Comparison of ENCODE assay signal across 9 cellular contexts in genomic region chr2:199228887-199229819, GRCh38.
DNase-seq lines count a peak whose midpoint lies in the region; ATAC-seq and TF ChIP-seq lines count a peak whose summit lies in the region.
"Had no signal": no experiment of that assay in that cellular context is flagged by ENCODE, and none has a peak within 500 bp of the region (broad histone marks: within the 10 kb centered on the region; RNA-seq: fewer than 3 reads in every experiment).

No MANE protein-coding gene starts in this region.

- H3K27me3 ChIP-seq in HL-60 (ENCODE audit: insufficient read depth, poor library complexity, severe bottlenecking) (no peaks in the 10 kb centered on the region), WERI-Rb-1 (ENCODE audit: insufficient read depth, low read depth, severe bottlenecking) (no peaks in the 10 kb centered on the region)

- no peaks in the 10 kb centered on the region for H3K9me3 ChIP-seq in WERI-Rb-1 (ENCODE audit: severe bottlenecking)

- H3K4me1 Mint-ChIP-seq in activated CD4-positive, alpha-beta memory T cell treated with anti-CD3 and anti-CD28 coated beads, Interleukin-2, amount 10 ng/mL, durations not matched to agents 7 days and 5 days: peaks cover 4% of the 10 kb centered on the region

- H3K4me3 ChIP-seq in HL-60 (replicated peaks; ENCODE audit: insufficient read depth, low read length): no peak overlapping the region
- no peak overlapping the region for H3K4me3 ChIP-seq in WERI-Rb-1 (ENCODE audit: low read depth, low read length)
- H3K4me3 ChIP-seq: lung had no signal

- CTCF ChIA-PET in activated CD4-positive, alpha-beta memory T cell treated with anti-CD3 and anti-CD28 coated beads, Interleukin-2, amount 10 ng/mL, durations not matched to agents 7 days and 5 days (lab: Charles Lee): no interaction called here

- no peak for TF ChIP-seq CTCF in HL-60 (IDR thresholded peaks at IDR 0.05; ENCODE audit: insufficient read depth, low read length)
- no peak for TF ChIP-seq CTCF in WERI-Rb-1 (IDR thresholded peaks at IDR 0.05; ENCODE audit: low read depth, low read length)

- POLR2A ChIA-PET in activated CD4-positive, alpha-beta memory T cell treated with anti-CD3 and anti-CD28 coated beads, Interleukin-2, amount 10 ng/mL, durations not matched to agents 7 days and 5 days (lab: Charles Lee): no interaction called here

- H3K36me3 Mint-ChIP-seq in activated CD4-positive, alpha-beta memory T cell treated with anti-CD3 and anti-CD28 coated beads, Interleukin-2, amount 10 ng/mL, durations not matched to agents 7 days and 5 days (ENCODE audit: low read depth): no peaks in the 10 kb centered on the region

- H3K27ac ChIP-seq in HL-60 (replicated peaks) (peak overlapping the region; percentile 65), WERI-Rb-1 (no peak overlapping the region)

- ATAC-seq in GM21381 (IDR thresholded peaks at IDR 0.05; ENCODE audit: unreplicated experiment): peak; percentile 83

- no peak overlapping the region for H3K27ac Mint-ChIP-seq in activated CD4-positive, alpha-beta memory T cell treated with anti-CD3 and anti-CD28 coated beads, Interleukin-2, amount 10 ng/mL, durations not matched to agents 7 days and 5 days

- no peaks in the 10 kb centered on the region for H3K36me3 ChIP-seq in WERI-Rb-1

- no peak overlapping the region for H3K4me3 Mint-ChIP-seq in activated CD4-positive, alpha-beta memory T cell treated with anti-CD3 and anti-CD28 coated beads, Interleukin-2, amount 10 ng/mL, durations not matched to agents 7 days and 5 days

- DNase-seq in EL (peak; percentile 98), HL-60 (ENCODE audit: low read depth in 1 of 2, low spot score in 1 of 2) (peak; percentile 95), WERI-Rb-1 (no peak), NCI-H748 treated with DMSO at 0.1 percent for 48 hours (lab: John Stamatoyannopoulos, UW) (no peak), amygdala (lab: John Stamatoyannopoulos, UW) (no peak)
- DNase-seq in activated CD4-positive, alpha-beta memory T cell treated with anti-CD3 and anti-CD28 coated beads, Interleukin-2, amount 10 ng/mL, durations not matched to agents 7 days and 5 days: peak; percentile 45
- DNase-seq in stimulated activated CD4-positive, alpha-beta T cell treated with anti-CD3 and anti-CD28 coated beads, TNF-alpha, amount 100 ng/mL, for 48 hours (ENCODE audit: low read depth in 3 of 3): peak in 2 of 3 donors; percentile 4

- H3K9me3 Mint-ChIP-seq in activated CD4-positive, alpha-beta memory T cell treated with anti-CD3 and anti-CD28 coated beads, Interleukin-2, amount 10 ng/mL, durations not matched to agents 7 days and 5 days: peaks cover 2% of the 10 kb centered on the region

- H3K27me3 Mint-ChIP-seq in activated CD4-positive, alpha-beta memory T cell treated with anti-CD3 and anti-CD28 coated beads, Interleukin-2, amount 10 ng/mL, durations not matched to agents 7 days and 5 days: no peaks in the 10 kb centered on the region

Comparison
In these comparisons a context has a peak if more than half of its experiments do, and no peak if none do; other contexts are left out.
1. DNase-seq: peak in EL (single experiment), HL-60 (2 of 2), activated CD4-positive, alpha-beta memory T cell treated with anti-CD3 and anti-CD28 coated beads, Interleukin-2, amount 10 ng/mL, durations not matched to agents 7 days and 5 days (single experiment) and stimulated activated CD4-positive, alpha-beta T cell treated with anti-CD3 and anti-CD28 coated beads, TNF-alpha, amount 100 ng/mL, for 48 hours (2 of 3); none in WERI-Rb-1 (single experiment), NCI-H748 treated with DMSO at 0.1 percent for 48 hours (single experiment) and amygdala (0 of 56).